ENCODE assay signal across 29 cellular contexts in genomic region chr7:28858895-28859294, GRCh38.
"Had no signal": no experiment of that assay in that cellular context is flagged by ENCODE, and none has a peak within 500 bp of the region (broad histone marks: within the 10 kb centered on the region; RNA-seq: fewer than 3 reads in every experiment).

No MANE protein-coding gene starts in this region.

- H3K4me1 ChIP-seq: breast epithelium had no signal

- H3K9me3 ChIP-seq: adrenal gland, body of pancreas, breast epithelium, MG63, SJCRH30 had no signal

- H3K36me3 Mint-ChIP-seq: activated CD4-positive, alpha-beta memory T cell treated with anti-CD3 and anti-CD28 coated beads for 36 hours had no signal

- H3K4me3 ChIP-seq: adrenal gland, body of pancreas, breast epithelium, MG63, SJCRH30, SK-N-MC had no signal

- ATAC-seq: activated CD4-positive, CD25-positive, alpha-beta regulatory T cell treated with anti-CD3 and anti-CD28 coated beads, Interleukin-2, amount 50 U/mL, for 24 hours; activated naive CD4-positive, alpha-beta T cell treated with anti-CD3 and anti-CD28 coated beads, Interleukin-2, amount 50 U/mL, for 72 hours; activated T-cell treated with anti-CD3 and anti-CD28 coated beads, Interleukin-2, amount 50 U/mL, for 4 hours; body of pancreas had no signal

- H3K27ac ChIP-seq: adrenal gland, body of pancreas, breast epithelium, RWPE1, SJCRH30, SK-N-MC had no signal

- H3K27ac Mint-ChIP-seq: activated CD4-positive, alpha-beta memory T cell treated with anti-CD3 and anti-CD28 coated beads for 36 hours; activated naive CD4-positive, alpha-beta T cell treated with anti-CD3 and anti-CD28 coated beads for 36 hours; activated naive CD4-positive, alpha-beta T cell treated with anti-CD3 and anti-CD28 coated beads, Interleukin-2, amount 50 U/mL, for 72 hours; activated T-helper 1 cell treated with anti-CD3 and anti-CD28 coated beads, Interleukin-12 subunit alpha, Interleukin-12 subunit beta, Interleukin-2, Interleukin-4 antibody, amounts not matched to agents 30 ng/mL and 10 ng/mL and 1 ng/mL, durations not matched to agents 14 hours and 24 hours and 36 hours had no signal

- FAIRE-seq: RCC 7860, TTC549 had no signal

- H3K4me3 Mint-ChIP-seq: activated CD4-positive, alpha-beta memory T cell treated with anti-CD3 and anti-CD28 coated beads for 36 hours; activated naive CD4-positive, alpha-beta T cell treated with anti-CD3 and anti-CD28 coated beads for 36 hours; activated T-cell treated with anti-CD3 and anti-CD28 coated beads, Interleukin-2, amount 50 U/mL, for 4 hours; activated T-helper 1 cell treated with anti-CD3 and anti-CD28 coated beads, Interleukin-12 subunit alpha, Interleukin-12 subunit beta, Interleukin-2, Interleukin-4 antibody, amounts not matched to agents 30 ng/mL and 10 ng/mL and 1 ng/mL, durations not matched to agents 14 hours and 24 hours and 36 hours had no signal

- H3K36me3 ChIP-seq: adrenal gland, breast epithelium, MG63, SJCRH30 had no signal

- H3K27me3 ChIP-seq: body of pancreas, MG63, SJCRH30 had no signal

- H3K9me3 Mint-ChIP-seq: activated CD4-positive, alpha-beta memory T cell treated with anti-CD3 and anti-CD28 coated beads for 36 hours; activated naive CD4-positive, alpha-beta T cell treated with anti-CD3 and anti-CD28 coated beads for 36 hours; activated naive CD4-positive, alpha-beta T cell treated with anti-CD3 and anti-CD28 coated beads, Interleukin-2, amount 50 U/mL, for 72 hours; activated T-cell treated with anti-CD3 and anti-CD28 coated beads, Interleukin-2, amount 50 U/mL, for 4 hours; activated T-helper 1 cell treated with anti-CD3 and anti-CD28 coated beads, Interleukin-12 subunit alpha, Interleukin-12 subunit beta, Interleukin-2, Interleukin-4 antibody, amounts not matched to agents 30 ng/mL and 10 ng/mL and 1 ng/mL, durations not matched to agents 14 hours and 24 hours and 36 hours had no signal

- DNase-seq: activated CD4-positive, alpha-beta memory T cell treated with anti-CD3 and anti-CD28 coated beads for 36 hours; activated CD4-positive, alpha-beta T cell treated with anti-CD3 and anti-CD28 coated beads for 4 hours; activated CD4-positive, alpha-beta T cell treated with anti-CD3 and anti-CD28 coated beads, Interleukin-2, amount 50 U/mL, for 1 hour; activated CD8-positive, alpha-beta memory T cell treated with anti-CD3 and anti-CD28 coated beads, Interleukin-2, amount 50 U/mL, for 4 hours; activated gamma-delta T cell treated with Interleukin-2 at 50 U/mL for 16 hours; activated naive CD4-positive, alpha-beta T cell treated with anti-CD3 and anti-CD28 coated beads for 36 hours; activated T-cell treated with anti-CD3 and anti-CD28 coated beads for 4 hours; activated T-cell treated with anti-CD3 and anti-CD28 coated beads, Interleukin-2, amount 50 U/mL, for 4 hours; adrenal gland; body of pancreas; Karpas-422; NCI-H1048; NCI-H1105 treated with DMSO at 0.1 percent for 48 hours; NCI-H1436 treated with DMSO at 0.1 percent for 48 hours; NCI-H1694 treated with DMSO at 0.1 percent for 48 hours; NCI-H2029; NCI-H345; NCI-H524 treated with DMSO at 0.1 percent for 48 hours; SHP77; SJCRH30 had no signal
